In genomic region chr5:1548702-1549523, GRCh38 we compare ENCODE assay signal across 1 cellular context.
TF ChIP-seq lines count a peak whose summit lies in the region.

No MANE protein-coding gene starts in this region.

TF ChIP-seq in HepG2, 621 proteins besides CTCF, POLR2A, EP300 and RAD21:
- TF ChIP-seq CENPX (CRISPR knock-in tag; IDR thresholded peaks at IDR 0.05) (no peak), CEBPB (IDR thresholded peaks at IDR 0.05; ENCODE audit: borderline replicate concordance, low read depth, low read length) (0 out of 2 replicates have a peak, but pooled peaks have one; percentile 25)
